Comparison of ENCODE assay signal across 10 cellular contexts in the genomic region with DNA sequence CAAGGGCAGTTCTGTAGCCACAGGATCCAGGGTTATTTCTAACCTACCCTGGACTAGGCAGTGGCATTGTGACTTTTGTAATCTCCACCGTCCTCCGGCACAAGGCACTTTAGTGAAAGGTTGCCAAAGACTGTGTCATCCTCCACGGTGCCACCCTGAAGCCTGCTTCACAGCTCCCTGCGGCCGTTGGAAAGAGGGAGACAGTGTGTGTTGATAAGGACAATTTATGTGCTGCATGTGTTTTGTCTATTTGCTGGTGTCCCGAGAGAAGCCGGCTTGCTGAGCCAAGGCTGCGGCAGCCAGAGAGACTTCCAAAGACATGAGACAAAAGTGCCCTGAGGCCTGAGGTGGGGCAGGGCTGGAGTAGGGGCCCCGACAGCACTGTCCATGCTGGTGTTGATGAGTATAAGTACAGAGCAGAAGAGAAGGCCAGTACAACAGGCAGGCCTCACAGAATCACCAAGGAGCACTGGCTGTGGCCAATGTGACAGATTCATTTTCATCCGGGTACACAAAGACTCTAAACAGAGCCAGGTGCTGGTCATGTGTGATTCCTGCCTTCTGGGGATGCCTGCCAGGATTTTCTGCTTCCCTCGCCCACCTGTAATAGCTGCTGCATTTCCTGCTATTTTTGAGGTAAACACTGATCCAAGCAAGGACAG. TPM values are rescaled to one million over a fixed set of nuclear protein-coding genes. Genes with fewer than 3 reads are reported as not detected.
DNase-seq lines count a peak whose midpoint lies in the region; ATAC-seq and TF ChIP-seq lines count a peak whose summit lies in the region.
"Had no signal": no experiment of that assay in that cellular context is flagged by ENCODE, and none has a peak within 500 bp of the region (broad histone marks: within the 10 kb centered on the region; RNA-seq: fewer than 3 reads in every experiment).

No MANE protein-coding gene starts in this region.

- dilution Hi-C loops in mammary epithelial cell (cut with HindIII; ENCODE audit: low sequenced_read_pairs) = no loop called here

- DNase-seq in Right ventricle myocardium inferior (ENCODE audit: missing footprints) = no peak
- DNase-seq in cardiac septum (ENCODE audit: low spot score) = no peak
- DNase-seq in mammary epithelial cell = peak; percentile 49
- peak; percentile 25 for DNase-seq in lung (ENCODE audit: low spot score)
- peak; percentile 81 to 83 for DNase-seq in vagina (ENCODE audit: extremely low spot score in 2 of 2)
- no peak for DNase-seq in CD8-positive, alpha-beta memory T cell
- no peak for DNase-seq in stimulated activated CD4-positive, alpha-beta T cell treated with anti-CD3 and anti-CD28 coated beads, Interleukin-4, amount 100 ng/mL, for 1 hour
- DNase-seq: activated T-cell treated with anti-CD3 and anti-CD28 coated beads, Interleukin-2, amount 50 U/mL, for 24 hours; PC-3 had no signal

- ATAC-seq in Right ventricle myocardium inferior = peak; percentile 67
- ATAC-seq in lung (ENCODE audit: insufficient read depth, low FRiP score) = no peak
- no peak for ATAC-seq in activated CD4-positive, CD25-positive, alpha-beta regulatory T cell treated with anti-CD3 and anti-CD28 coated beads, Interleukin-2, amount 50 U/mL, for 24 hours
- ATAC-seq: PC-3 had no signal

- TF ChIP-seq CTCF in mammary epithelial cell (conservative IDR thresholded peaks at IDR 0.05 in 1 of 2, IDR thresholded peaks at IDR 0.05 in 1 of 2; ENCODE audit: extremely low read depth in 1 of 2, insufficient read depth in 1 of 2, low read depth in 1 of 2, low read length in 2 of 2) (no peak), lung (IDR thresholded peaks at IDR 0.05; ENCODE audit: control extremely low read depth, extremely low read depth) (no peak), vagina (IDR thresholded peaks at IDR 0.05) (no peak)

- H3K4me1 ChIP-seq in mammary epithelial cell (ENCODE audit: insufficient read depth, low read length) = peaks cover 54% of the 10 kb centered on the region
- peaks cover 24 to 43% of the 10 kb centered on the region in 2 donors for H3K4me1 ChIP-seq in lung (ENCODE audit: control insufficient read depth in 2 of 2, insufficient read depth in 2 of 2, low read length in 2 of 2)
- H3K4me1 ChIP-seq in vagina = peaks cover 25% of the 10 kb centered on the region
- no peaks in the 10 kb centered on the region for H3K4me1 ChIP-seq in CD8-positive, alpha-beta memory T cell (ENCODE audit: insufficient read depth, low read length)

- H3K27ac Mint-ChIP-seq in CD8-positive, alpha-beta memory T cell = no peak overlapping the region
- H3K27ac Mint-ChIP-seq: activated T-cell treated with anti-CD3 and anti-CD28 coated beads, Interleukin-2, amount 50 U/mL, for 24 hours had no signal

- no peaks in the 10 kb centered on the region for H3K36me3 ChIP-seq in mammary epithelial cell (ENCODE audit: insufficient read depth, low read length)
- no peaks in the 10 kb centered on the region for H3K36me3 ChIP-seq in lung (ENCODE audit: control insufficient read depth in 2 of 2, insufficient read depth in 2 of 2, low read length in 2 of 2)
- H3K36me3 ChIP-seq in vagina = no peaks in the 10 kb centered on the region
- H3K36me3 ChIP-seq in CD8-positive, alpha-beta memory T cell (ENCODE audit: insufficient read depth, low read length) = no peaks in the 10 kb centered on the region

- no TSS peak for BruUV-seq in mammary epithelial cell (replicated peaks; lab: Mats Ljungman, UMichigan)

- peaks cover 1 to 3% of the 10 kb centered on the region in 2 donors for H3K27me3 Mint-ChIP-seq in CD8-positive, alpha-beta memory T cell

- H3K4me2 ChIP-seq in mammary epithelial cell (ENCODE audit: insufficient read depth, low read depth, low read length) = peak overlapping the region; percentile 16

- H3K27ac ChIP-seq in mammary epithelial cell (ENCODE audit: insufficient read depth, low read depth, low read length) = no peak overlapping the region
- peak overlapping the region in 1 of 2 donors; percentile 17 for H3K27ac ChIP-seq in lung (ENCODE audit: low read depth in 1 of 2, low read length in 1 of 2)
- no peak overlapping the region for H3K27ac ChIP-seq in vagina
- H3K27ac ChIP-seq in CD8-positive, alpha-beta memory T cell (ENCODE audit: low read depth, low read length) = no peak overlapping the region

- WGBS in mammary epithelial cell (ENCODE audit: low coverage, missing lambda C conversion rate) = 12% methylated on average over 10 of the region's 11 CpGs
- WGBS in lung, 2 donors = 61 to 68% methylated on average over 11 of the region's 11 CpGs

- H3K79me2 ChIP-seq in mammary epithelial cell (ENCODE audit: insufficient read depth, low read length) = peaks cover 71% of the 10 kb centered on the region

- no peak overlapping the region for H3K9ac ChIP-seq in mammary epithelial cell (ENCODE audit: insufficient read depth, low read length)

- intact Hi-C loops in Right ventricle myocardium inferior (cut with DNase I) = no loop called here
- intact Hi-C loops in cardiac septum (cut with DNase I) = loop anchor here (5.0 kb wide), 1 partner anchor 41 kb away; a partner anchor contains a TSS
- intact Hi-C loops in mammary epithelial cell (cut with micrococcal nuclease) = no loop called here
- intact Hi-C loops in vagina (cut with DNase I) = no loop called here

- no peaks in the 10 kb centered on the region for H3K4me1 Mint-ChIP-seq in CD8-positive, alpha-beta memory T cell

- CTCF ChIA-PET in mammary epithelial cell (lab: Charles Lee; ENCODE audit: low non-redundant PET) = no interaction called here
- CTCF ChIA-PET in CD8-positive, alpha-beta memory T cell (lab: Charles Lee) = no interaction called here

- H3K36me3 Mint-ChIP-seq in CD8-positive, alpha-beta memory T cell = no peaks in the 10 kb centered on the region

- peak overlapping the region; percentile 69 for H2AFZ ChIP-seq in mammary epithelial cell (ENCODE audit: low read depth, low read length)

- H3K27me3 ChIP-seq in mammary epithelial cell (ENCODE audit: insufficient read depth, low read length) (no peaks in the 10 kb centered on the region), lung (ENCODE audit: control insufficient read depth, insufficient read depth) (no peaks in the 10 kb centered on the region), vagina (no peaks in the 10 kb centered on the region)
- no peaks in the 10 kb centered on the region for H3K27me3 ChIP-seq in CD8-positive, alpha-beta memory T cell (ENCODE audit: insufficient read depth, low read length, poor library complexity, severe bottlenecking)

- POLR2A ChIA-PET in CD8-positive, alpha-beta memory T cell (lab: Charles Lee) = no interaction called here

- in situ Hi-C loops in mammary epithelial cell (cut with MboI; ENCODE audit: low sequenced_read_pairs in 2 of 2) = no loop called here

- H3K9me3 Mint-ChIP-seq in CD8-positive, alpha-beta memory T cell = no peaks in the 10 kb centered on the region
- H3K9me3 Mint-ChIP-seq: activated T-cell treated with anti-CD3 and anti-CD28 coated beads, Interleukin-2, amount 50 U/mL, for 24 hours had no signal

- H3K9me3 ChIP-seq in mammary epithelial cell (replicated peaks; ENCODE audit: insufficient read depth, low read length) (no peaks in the 10 kb centered on the region), lung (ENCODE audit: control insufficient read depth in 2 of 2, insufficient read depth in 1 of 2, low read length in 1 of 2) (no peaks in the 10 kb centered on the region), vagina (no peaks in the 10 kb centered on the region)
- no peaks in the 10 kb centered on the region for H3K9me3 ChIP-seq in CD8-positive, alpha-beta memory T cell (ENCODE audit: low read length)

- H3K4me3 Mint-ChIP-seq in CD8-positive, alpha-beta memory T cell = no peak overlapping the region
- H3K4me3 Mint-ChIP-seq: activated T-cell treated with anti-CD3 and anti-CD28 coated beads, Interleukin-2, amount 50 U/mL, for 24 hours had no signal

- H3K4me3 ChIP-seq in mammary epithelial cell (replicated peaks in 1 of 3; ENCODE audit: insufficient read depth in 1 of 3, low read depth in 2 of 3, low read length in 3 of 3) (no peak overlapping the region), lung (no peak overlapping the region), vagina (no peak overlapping the region)
- H3K4me3 ChIP-seq in CD8-positive, alpha-beta memory T cell (ENCODE audit: low read length) = no peak overlapping the region

- TF ChIP-seq POLR2A in vagina (IDR thresholded peaks at IDR 0.05) = no peak

- no peaks in the 10 kb centered on the region for H4K20me1 ChIP-seq in mammary epithelial cell (ENCODE audit: insufficient read depth, low read length)

RNA-seq across cellular contexts. Expression of a gene that starts 40.8 kb away (rescaled TPM):
- total RNA-seq in Right ventricle myocardium inferior (22.9 TPM), cardiac septum (23.2 TPM), mammary epithelial cell (10 to 100 TPM; 25.0 to 34.3 TPM), lung (10 to 100 TPM; 59.3 to 68.0 TPM), vagina (22.1 TPM)
- polyA plus RNA-seq in mammary epithelial cell (33.8 TPM), lung (100 to 1,000 TPM in 1 of 2 donors, 10 to 100 TPM in 1; 17.7 to 109 TPM)
- 34.7 TPM for polyA minus RNA-seq in mammary epithelial cell
- total RNA-seq in CD8-positive, alpha-beta memory T cell = 1 to 10 TPM; 1.3 TPM
- polyA plus RNA-seq in CD8-positive, alpha-beta memory T cell = not detected

Comparison
In these comparisons a context has a peak if more than half of its experiments do, and no peak if none do; other contexts are left out.
1. DNase-seq: peak in mammary epithelial cell (single experiment), lung (single experiment) and vagina (2 of 2); none in Right ventricle myocardium inferior (single experiment), cardiac septum (single experiment), CD8-positive, alpha-beta memory T cell (0 of 5) and stimulated activated CD4-positive, alpha-beta T cell treated with anti-CD3 and anti-CD28 coated beads, Interleukin-4, amount 100 ng/mL, for 1 hour (single experiment).